ENCODE assay signal across 32 cellular contexts in genomic region chr6:14873781-14874446, GRCh38.
DNase-seq lines count a peak whose midpoint lies in the region; ATAC-seq, FAIRE-seq and TF ChIP-seq lines count a peak whose summit lies in the region.
"Had no signal": no experiment of that assay in that cellular context is flagged by ENCODE, and none has a peak within 500 bp of the region (broad histone marks: within the 10 kb centered on the region; RNA-seq: fewer than 3 reads in every experiment).

No MANE protein-coding gene starts in this region.

- H4K5ac ChIP-seq in IMR-90 (ENCODE audit: low read depth, low read length): no peak overlapping the region
- no peak overlapping the region for H4K5ac ChIP-seq in H1 (ENCODE audit: insufficient read length, low read depth, low read length)

- peaks cover 2% of the 10 kb centered on the region in 2 donors for H3K36me3 Mint-ChIP-seq in activated T-cell treated with anti-CD3 and anti-CD28 coated beads, Interleukin-2, amount 50 U/mL, for 72 hours (ENCODE audit: insufficient read depth in 2 of 2)
- H3K36me3 Mint-ChIP-seq: CD4-positive, alpha-beta memory T cell; memory B cell had no signal

- no peak overlapping the region for H2AK9ac ChIP-seq in IMR-90 (replicated peaks; ENCODE audit: low read depth, low read length, poor library complexity)

- H3K79me1 ChIP-seq in IMR-90 (ENCODE audit: low read depth in 1 of 2, low read length in 2 of 2) (no peaks in the 10 kb centered on the region), H1 (ENCODE audit: low read depth, low read length) (no peaks in the 10 kb centered on the region; the same call in 1 of the 2 replicates)

- H3K4me1 Mint-ChIP-seq in activated T-cell treated with anti-CD3 and anti-CD28 coated beads, Interleukin-2, amount 50 U/mL, for 72 hours (ENCODE audit: low read depth): peaks cover 96% of the 10 kb centered on the region

- H3K9me3 Mint-ChIP-seq in activated T-cell treated with anti-CD3 and anti-CD28 coated beads, Interleukin-2, amount 50 U/mL, for 72 hours: no peaks in the 10 kb centered on the region
- H3K9me3 Mint-ChIP-seq: activated naive CD8-positive, alpha-beta T cell treated with anti-CD3 and anti-CD28 coated beads, Interleukin-2, amount 10 ng/mL, durations not matched to agents 7 days and 5 days; CD4-positive, alpha-beta memory T cell; memory B cell had no signal

- no peak overlapping the region for H2AFZ ChIP-seq in IMR-90 (replicated peaks; ENCODE audit: low read length, poor library complexity)
- H2AFZ ChIP-seq in H1 (ENCODE audit: low read length): no peak overlapping the region

- H3K23me2 ChIP-seq in H1 (ENCODE audit: low read depth, low read length): 0 out of 2 replicates have a peak, but pooled peaks cover 4% of the 10 kb centered on the region

- H2AK5ac ChIP-seq in IMR-90 (ENCODE audit: low read depth, low read length) (no peak overlapping the region), H1 (ENCODE audit: low read depth, low read length) (no peak overlapping the region)

- H2BK15ac ChIP-seq in IMR-90 (ENCODE audit: low read depth, low read length) (no peak overlapping the region), H1 (ENCODE audit: low read length) (0 out of 2 replicates have a peak overlapping the region, but pooled peaks have one; percentile 49)

- no peak for TF ChIP-seq RAD21 in IMR-90 (IDR thresholded peaks at IDR 0.05; ENCODE audit: low read length)
- TF ChIP-seq RAD21 in H1 (IDR thresholded peaks at IDR 0.05 in 1 of 2, conservative IDR thresholded peaks at IDR 0.05 in 1 of 2; ENCODE audit: low read depth in 2 of 2, low read length in 2 of 2): no peak; a peak in 1 of 4 replicates

- no peaks in the 10 kb centered on the region for H3K27me3 ChIP-seq in IMR-90 (ENCODE audit: control insufficient read depth, insufficient read depth, low read length)
- H3K27me3 ChIP-seq in H1 (replicated peaks in 1 of 4; ENCODE audit: control insufficient read depth in 3 of 4, extremely low read depth in 1 of 4, insufficient read depth in 3 of 4, low read length in 3 of 4): no peaks in the 10 kb centered on the region
- H3K27me3 ChIP-seq in small intestine (ENCODE audit: control insufficient read depth in 2 of 2, insufficient read depth in 2 of 2, low read length in 2 of 2): no peaks in the 10 kb centered on the region
- H3K27me3 ChIP-seq: ascending aorta, heart right ventricle, spleen, tibial artery had no signal

- intact Hi-C loops in IMR-90 (cut with micrococcal nuclease): no loop called here

- H2BK20ac ChIP-seq in IMR-90 (ENCODE audit: low read depth, low read length): no peak overlapping the region
- H2BK20ac ChIP-seq in H1 (ENCODE audit: low read length): no peak overlapping the region

- POLR2A ChIA-PET in IMR-90 (lab: Charles Lee; ENCODE audit: unreplicated experiment) (no interaction called here), H1 (lab: Charles Lee; ENCODE audit: partially characterized antibody) (interaction anchor here (0.7 to 1.3 kb wide), 3 partner anchors 10 to 494 kb away, joined by 3 to 4 read pairs (median 3); no protein-coding TSS in a partner anchor)

- in situ Hi-C loops in IMR-90 (cut with MboI; ENCODE audit: low sequenced_read_pairs): no loop called here

- no peak overlapping the region for H4K8ac ChIP-seq in IMR-90 (ENCODE audit: low read depth in 2 of 2, low read length in 2 of 2)
- H4K8ac ChIP-seq in H1 (ENCODE audit: extremely low read depth, insufficient read depth, low read length): no peak overlapping the region

- H3K9ac ChIP-seq in IMR-90 (ENCODE audit: low read depth, low read length) (no peak overlapping the region), H1 (replicated peaks in 1 of 4; ENCODE audit: extremely low read depth in 1 of 4, low read depth in 3 of 4, low read length in 3 of 4) (no peak overlapping the region)

- dilution Hi-C loops in IMR-90 (cut with HindIII; ENCODE audit: low sequenced_read_pairs, unreplicated experiment): no loop called here

- no peaks in the 10 kb centered on the region for H3K27me3 Mint-ChIP-seq in activated T-cell treated with anti-CD3 and anti-CD28 coated beads, Interleukin-2, amount 50 U/mL, for 72 hours (ENCODE audit: low read depth)
- H3K27me3 Mint-ChIP-seq: CD4-positive, alpha-beta memory T cell; memory B cell had no signal

- H3K4me2 ChIP-seq in IMR-90 (ENCODE audit: low read depth, low read length): no peak overlapping the region
- H3K4me2 ChIP-seq in H1 (ENCODE audit: insufficient read depth in 1 of 2, low read depth in 2 of 2, low read length in 2 of 2): peak overlapping the region in 1 of 2 experiments; percentile 20; a peak in 2 of 4 replicates

- H3K4me3 Mint-ChIP-seq in activated T-cell treated with anti-CD3 and anti-CD28 coated beads, Interleukin-2, amount 50 U/mL, for 72 hours: peak overlapping the region in 1 of 2 donors; percentile 98
- H3K4me3 Mint-ChIP-seq: activated naive CD8-positive, alpha-beta T cell treated with anti-CD3 and anti-CD28 coated beads, Interleukin-2, amount 10 ng/mL, durations not matched to agents 7 days and 5 days; CD4-positive, alpha-beta memory T cell; memory B cell had no signal

- H3K4ac ChIP-seq in IMR-90 (ENCODE audit: low read depth, low read length) (no peak overlapping the region; the same call in 1 of the 2 replicates), H1 (replicated peaks; ENCODE audit: insufficient read length, low read depth, low read length) (no peak overlapping the region)

- H3K14ac ChIP-seq in IMR-90 (replicated peaks; ENCODE audit: low read depth, low read length): no peak overlapping the region
- no peak overlapping the region for H3K14ac ChIP-seq in H1 (ENCODE audit: insufficient read length)

- H3K4me1 ChIP-seq in IMR-90 (ENCODE audit: control insufficient read depth, insufficient read depth, low read length): peaks cover 11% of the 10 kb centered on the region
- H3K4me1 ChIP-seq in H1 (replicated peaks in 1 of 4; ENCODE audit: control insufficient read depth in 3 of 4, insufficient read depth in 4 of 4, low read length in 3 of 4): peaks cover 0 to 11% (median 3%) of the 10 kb centered on the region in 4 experiments; a peak in 5 of 7 replicates
- peaks cover 3 to 4% of the 10 kb centered on the region in 2 donors for H3K4me1 ChIP-seq in small intestine (ENCODE audit: control insufficient read depth in 2 of 2, insufficient read depth in 1 of 2, low read depth in 1 of 2, low read length in 1 of 2)
- H3K4me1 ChIP-seq: ascending aorta had no signal

- no peak for DNase-seq in activated T-cell treated with anti-CD3 and anti-CD28 coated beads, Interleukin-2, amount 50 U/mL, for 72 hours
- DNase-seq in activated T-cell treated with anti-CD3 and anti-CD28 coated beads, Interleukin-2, amount 50 U/mL, for 48 hours: no peak
- DNase-seq in IMR-90: no peak
- DNase-seq in H1 (ENCODE audit: low read depth in 1 of 2, low spot score in 2 of 2): no peak
- peak; percentile 68 for DNase-seq in small intestine
- no peak for DNase-seq in DMS 273 treated with DMSO at 0.1 percent for 48 hours (lab: John Stamatoyannopoulos, UW)
- no peak for DNase-seq in MV-4-11 (lab: John Stamatoyannopoulos, UW)
- DNase-seq: activated CD4-positive, alpha-beta T cell treated with anti-CD3 and anti-CD28 coated beads for 4 hours; activated effector memory CD4-positive, alpha-beta T cell treated with Interleukin-2 at 50 U/mL for 16 hours; activated naive CD8-positive, alpha-beta T cell treated with anti-CD3 and anti-CD28 coated beads, Interleukin-2, amount 10 ng/mL, durations not matched to agents 7 days and 5 days; CD4-positive, alpha-beta memory T cell; foreskin melanocyte; H7; heart right ventricle; Karpas-422; left cardiac atrium; NCI-H146; NCI-H2107; NCI-H345; NCI-H69; posterior cingulate gyrus; right cardiac atrium; SHP77 treated with DMSO at 0.1 percent for 48 hours; spleen; stimulated activated CD4-positive, alpha-beta T cell treated with anti-CD3 and anti-CD28 coated beads, Interleukin-2, amount 100 ng/mL, for 24 hours; stimulated activated CD8-positive, alpha-beta memory T cell treated with anti-CD3 and anti-CD28 coated beads, Interleukin-4, amount 100 ng/mL, for 48 hours; T-helper 9 cell; tibial artery had no signal

- H3K56ac ChIP-seq in IMR-90 (ENCODE audit: extremely low read depth, insufficient read depth, low read length): no peak overlapping the region
- no peak overlapping the region for H3K56ac ChIP-seq in H1 (replicated peaks; ENCODE audit: insufficient read length, low read depth, low read length)

- CTCF ChIA-PET in IMR-90 (lab: Yijun Ruan, JAX): no interaction called here
- CTCF ChIA-PET in H1 (lab: Charles Lee; ENCODE audit: partially characterized antibody): interaction anchor here (0.6 to 2.0 kb wide), 5 partner anchors 10 to 251 kb away, joined by 3 to 7 read pairs (median 3); no protein-coding TSS in a partner anchor

- no TSS peak for BruUV-seq in IMR-90 (replicated peaks; lab: Mats Ljungman, UMichigan)

- H3K27ac ChIP-seq in IMR-90 (ENCODE audit: insufficient read depth, low read length) (no peak overlapping the region), H1 (ENCODE audit: low read depth, low read length) (no peak overlapping the region; the same call in 1 of the 2 replicates), small intestine (ENCODE audit: low read depth in 1 of 2, low read length in 1 of 2) (no peak overlapping the region)
- H3K27ac ChIP-seq: ascending aorta, heart right ventricle, tibial artery had no signal

- no CpG with 5 or more reads among the region's 3 CpGs for WGBS in IMR-90 (ENCODE audit: extremely low coverage in 2 of 2, insufficient read length in 1 of 2), 2 experiments
- 67% methylated on average over 3 of the region's 3 CpGs; no CpG with 5 or more reads in 1 of the 2 experiments for WGBS in H1 (ENCODE audit: extremely low coverage in 1 of 2, insufficient coverage in 1 of 2, insufficient read length in 1 of 2, insufficient replicate concordance in 2 of 2, low coverage in 1 of 2, low lambda C conversion rate in 2 of 2, missing lambda C conversion rate in 1 of 2), 2 experiments
- WGBS in small intestine, 3 donors: 33 to 74% (median 43%) methylated on average over 3 of the region's 3 CpGs

- H3K27ac Mint-ChIP-seq in activated T-cell treated with anti-CD3 and anti-CD28 coated beads, Interleukin-2, amount 50 U/mL, for 72 hours: peak overlapping the region; percentile 100
- H3K27ac Mint-ChIP-seq: activated naive CD8-positive, alpha-beta T cell treated with anti-CD3 and anti-CD28 coated beads, Interleukin-2, amount 10 ng/mL, durations not matched to agents 7 days and 5 days; memory B cell had no signal

- no peak overlapping the region for H2BK12ac ChIP-seq in H1 (ENCODE audit: low read depth, low read length)

- H3K36me3 ChIP-seq in IMR-90 (ENCODE audit: control insufficient read depth, insufficient read depth, low read length): no peaks in the 10 kb centered on the region
- peaks cover 0 to 5% (median 0%) of the 10 kb centered on the region in 4 experiments; a peak in 1 of 8 replicates for H3K36me3 ChIP-seq in H1 (ENCODE audit: control insufficient read depth in 2 of 4, insufficient read depth in 4 of 4, low read length in 3 of 4)
- H3K36me3 ChIP-seq in small intestine (ENCODE audit: control insufficient read depth in 2 of 2, insufficient read depth in 2 of 2, low read length in 2 of 2): no peaks in the 10 kb centered on the region
- H3K36me3 ChIP-seq: ascending aorta, heart right ventricle, spleen, tibial artery had no signal

- H3K23ac ChIP-seq in IMR-90 (ENCODE audit: low read depth, low read length) (no peak overlapping the region), H1 (ENCODE audit: insufficient read length) (no peak overlapping the region)

- H2BK5ac ChIP-seq in IMR-90 (ENCODE audit: low read depth, low read length, poor library complexity, severe bottlenecking): no peak overlapping the region
- no peak overlapping the region; the same call in 1 of the 2 replicates for H2BK5ac ChIP-seq in H1 (ENCODE audit: low read depth, low read length)

- H4K91ac ChIP-seq in IMR-90 (ENCODE audit: insufficient read depth, low read depth, low read length) (no peak overlapping the region), H1 (replicated peaks; ENCODE audit: insufficient read length, low read length) (no peak overlapping the region)

- H3K9me3 ChIP-seq in IMR-90 (ENCODE audit: control insufficient read depth, insufficient read depth, low read length) (no peaks in the 10 kb centered on the region), H1 (ENCODE audit: insufficient read depth in 2 of 2, low read depth in 1 of 2, low read length in 1 of 2) (no peaks in the 10 kb centered on the region), small intestine (ENCODE audit: control insufficient read depth, low read depth) (no peaks in the 10 kb centered on the region)
- H3K9me3 ChIP-seq: ascending aorta, heart right ventricle, spleen, tibial artery had no signal

- H2BK120ac ChIP-seq in IMR-90 (ENCODE audit: low read depth, low read length): peak overlapping the region; percentile 23; the same call in 1 of the 2 replicates
- H2BK120ac ChIP-seq in H1 (replicated peaks; ENCODE audit: low read depth, low read length): no peak overlapping the region

- no peak for TF ChIP-seq POLR2A in IMR-90 (IDR thresholded peaks at IDR 0.05; ENCODE audit: low read depth, low read length)
- TF ChIP-seq POLR2A in H1 (IDR thresholded peaks at IDR 0.05; ENCODE audit: control extremely low read depth in 1 of 2, low read depth in 2 of 2, low read length in 2 of 2): no peak

- FAIRE-seq in H1 (lab: Jason Lieb, UNC) (peak; percentile 85), small intestine (lab: Jason Lieb, UNC) (no peak)
- FAIRE-seq: RCC 7860 had no signal

- TF ChIP-seq EP300 in H1 (IDR thresholded peaks at IDR 0.05; ENCODE audit: borderline replicate concordance in 1 of 2, low read depth in 2 of 2, low read length in 2 of 2): no peak

- H3K9me1 ChIP-seq in IMR-90 (ENCODE audit: insufficient read depth, low read length): peaks cover 4% of the 10 kb centered on the region; the same call in 1 of the 2 replicates

- no peak for TF ChIP-seq CTCF in IMR-90 (conservative IDR thresholded peaks at IDR 0.05; ENCODE audit: low read depth, low read length)
- TF ChIP-seq CTCF in H1 (IDR thresholded peaks at IDR 0.05; ENCODE audit: control extremely low read depth in 1 of 3, insufficient read depth in 1 of 3, low read depth in 1 of 3, low read length in 3 of 3): no peak

- H4K20me1 ChIP-seq in IMR-90 (ENCODE audit: insufficient read depth, low read length) (no peaks in the 10 kb centered on the region), H1 (replicated peaks in 1 of 2; ENCODE audit: control insufficient read depth in 1 of 2, insufficient read depth in 2 of 2, low read length in 2 of 2) (no peaks in the 10 kb centered on the region)

- ATAC-seq in activated T-cell treated with anti-CD3 and anti-CD28 coated beads, Interleukin-2, amount 50 U/mL, for 72 hours (replicated peaks in 1 of 2): no peak
- ATAC-seq in IMR-90 (ENCODE audit: low read depth) (no peak), GM21526 (IDR thresholded peaks at IDR 0.05; ENCODE audit: low FRiP score, unreplicated experiment) (no peak)
- ATAC-seq: heart right ventricle, left cardiac atrium, right cardiac atrium had no signal

- H3K4me3 ChIP-seq in IMR-90 (ENCODE audit: insufficient read depth, low read depth, low read length) (no peak overlapping the region), H1 (ENCODE audit: extremely low read depth in 1 of 4, insufficient read depth in 2 of 4, low read depth in 3 of 4, low read length in 4 of 4) (no peak overlapping the region), small intestine (ENCODE audit: low read depth in 1 of 2, low read length in 2 of 2) (no peak overlapping the region)
- H3K4me3 ChIP-seq: ascending aorta, heart right ventricle, spleen, tibial artery had no signal

- H3K79me2 ChIP-seq in H1 (ENCODE audit: control insufficient read depth in 1 of 2, insufficient read depth in 2 of 2, low read length in 2 of 2): no peaks in the 10 kb centered on the region

- H3K18ac ChIP-seq in IMR-90 (ENCODE audit: low read depth, low read length) (0 out of 2 replicates have a peak overlapping the region, but pooled peaks have one; percentile 7), H1 (ENCODE audit: extremely low read depth, low read length) (no peak overlapping the region)
